ENCODE assay signal across 16 cellular contexts in genomic region chr13:110464547-110465343, GRCh38.
"Had no signal": no experiment of that assay in that cellular context is flagged by ENCODE, and none has a peak within 500 bp of the region (broad histone marks: within the 10 kb centered on the region; RNA-seq: fewer than 3 reads in every experiment).

No MANE protein-coding gene starts in this region.

- H3K27me3 Mint-ChIP-seq: progenitor cell of endocrine pancreas, type B pancreatic cell had no signal

- H3K9me3 ChIP-seq: ascending aorta, gastrocnemius medialis, neutrophil, spleen, suprapubic skin had no signal

- DNase-seq: activated CD4-positive, CD25-positive, alpha-beta regulatory T cell; activated gamma-delta T cell treated with Interleukin-2 at 50 U/mL for 16 hours; activated T-cell treated with anti-CD3 and anti-CD28 coated beads, Interleukin-2, amount 50 U/mL, for 4 hours; effector CD4-positive, alpha-beta T cell; gastrocnemius medialis; left ventricle myocardium superior; right cardiac atrium; spleen; stimulated activated CD4-positive, alpha-beta T cell treated with anti-CD3 and anti-CD28 coated beads, Interleukin-1b, Interleukin-23, amount 100 ng/mL, for 48 hours; stimulated activated naive CD4-positive, alpha-beta T cell treated with Interleukin-2 at 50 U/mL for 16 hours; T-helper 1 cell had no signal

- ATAC-seq: activated T-cell treated with anti-CD3 and anti-CD28 coated beads, Interleukin-2, amount 50 U/mL, for 4 hours; gastrocnemius medialis had no signal

- H3K4me1 ChIP-seq: ascending aorta, gastrocnemius medialis, suprapubic skin had no signal

- H3K27ac Mint-ChIP-seq: progenitor cell of endocrine pancreas, type B pancreatic cell had no signal

- H3K4me3 ChIP-seq: ascending aorta, gastrocnemius medialis, spleen, suprapubic skin had no signal

- H3K4me3 Mint-ChIP-seq: activated T-cell treated with anti-CD3 and anti-CD28 coated beads, Interleukin-2, amount 50 U/mL, for 4 hours; type B pancreatic cell had no signal

- H3K9me3 Mint-ChIP-seq: activated T-cell treated with anti-CD3 and anti-CD28 coated beads, Interleukin-2, amount 50 U/mL, for 4 hours; type B pancreatic cell had no signal

- H3K36me3 ChIP-seq: neutrophil had no signal

- H3K27me3 ChIP-seq: ascending aorta, gastrocnemius medialis, neutrophil, spleen, suprapubic skin had no signal

- H3K27ac ChIP-seq: gastrocnemius medialis, neutrophil, suprapubic skin had no signal
